Comparison of ENCODE assay signal across 34 cellular contexts in the genomic region with DNA sequence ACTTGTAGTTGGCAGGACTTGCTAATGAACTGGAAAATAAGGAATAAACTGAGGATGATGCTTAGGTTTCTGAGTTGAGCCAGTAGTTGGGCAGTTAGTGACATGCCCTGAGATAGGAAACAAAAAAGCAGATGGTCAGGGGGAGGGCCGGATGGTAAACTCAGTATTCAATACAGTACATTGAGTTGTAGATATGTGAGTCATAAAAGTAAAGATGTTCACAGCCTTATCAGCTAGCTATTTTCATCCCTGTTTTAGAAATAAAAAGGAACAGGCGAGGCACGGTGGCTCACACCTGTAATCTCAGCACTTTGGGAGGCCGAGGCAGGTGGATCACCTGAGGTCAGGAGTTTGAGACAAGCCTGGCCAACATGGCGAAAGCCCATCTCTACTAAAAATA.
"Had no signal": no experiment of that assay in that cellular context is flagged by ENCODE, and none has a peak within 500 bp of the region (broad histone marks: within the 10 kb centered on the region; RNA-seq: fewer than 3 reads in every experiment).

No MANE protein-coding gene starts in this region.

- H3K27me3 ChIP-seq: adrenal gland, body of pancreas, brain microvascular endothelial cell, cardiac muscle cell had no signal

- ATAC-seq: activated CD4-positive, alpha-beta T cell treated with anti-CD3 and anti-CD28 coated beads for 36 hours; activated CD4-positive, CD25-positive, alpha-beta regulatory T cell treated with anti-CD3 and anti-CD28 coated beads, Interleukin-2, amount 50 U/mL, for 24 hours; activated CD8-positive, alpha-beta memory T cell treated with anti-CD3 and anti-CD28 coated beads, Interleukin-2, amount 10 ng/mL, durations not matched to agents 7 days and 5 days; activated CD8-positive, alpha-beta T cell treated with anti-CD3 and anti-CD28 coated beads, Interleukin-2, amount 10 ng/mL, durations not matched to agents 7 days and 5 days; body of pancreas; WTC11 had no signal

- H3K36me3 ChIP-seq: adrenal gland, brain microvascular endothelial cell, cardiac muscle cell, WERI-Rb-1 had no signal

- H3K4me3 ChIP-seq: adrenal gland, body of pancreas, cardiac muscle cell had no signal

- H3K27ac ChIP-seq: adrenal gland, body of pancreas, brain microvascular endothelial cell, cardiac muscle cell, WERI-Rb-1 had no signal

- H3K4me1 ChIP-seq: body of pancreas had no signal

- DNase-seq: activated CD4-positive, alpha-beta memory T cell treated with anti-CD3 and anti-CD28 coated beads, Interleukin-2, amount 10 ng/mL, durations not matched to agents 7 days and 5 days; activated CD4-positive, alpha-beta T cell treated with anti-CD3 and anti-CD28 coated beads for 1 hour; activated CD4-positive, alpha-beta T cell treated with anti-CD3 and anti-CD28 coated beads for 36 hours; activated CD4-positive, alpha-beta T cell treated with anti-CD3 and anti-CD28 coated beads for 48 hours; activated CD4-positive, alpha-beta T cell treated with anti-CD3 and anti-CD28 coated beads, Interleukin-2, amount 10 ng/mL, durations not matched to agents 7 days and 5 days; activated CD4-positive, alpha-beta T cell treated with anti-CD3 and anti-CD28 coated beads, Interleukin-2, amount 50 U/mL, for 48 hours; activated CD4-positive, CD25-positive, alpha-beta regulatory T cell; activated CD8-positive, alpha-beta memory T cell treated with anti-CD3 and anti-CD28 coated beads for 24 hours; activated CD8-positive, alpha-beta memory T cell treated with anti-CD3 and anti-CD28 coated beads, Interleukin-2, amount 10 ng/mL, durations not matched to agents 7 days and 5 days; activated CD8-positive, alpha-beta memory T cell treated with anti-CD3 and anti-CD28 coated beads, Interleukin-2, amount 50 U/mL, for 48 hours; activated CD8-positive, alpha-beta T cell treated with anti-CD3 and anti-CD28 coated beads, Interleukin-2, amount 10 ng/mL, durations not matched to agents 7 days and 5 days; activated effector memory CD4-positive, alpha-beta T cell treated with Interleukin-2 at 50 U/mL for 16 hours; activated gamma-delta T cell; activated naive CD4-positive, alpha-beta T cell treated with anti-CD3 and anti-CD28 coated beads, Interleukin-2, amount 10 ng/mL, durations not matched to agents 7 days and 5 days; activated naive CD4-positive, alpha-beta T cell treated with Interleukin-2 at 50 U/mL for 16 hours; activated naive CD8-positive, alpha-beta T cell treated with anti-CD3 and anti-CD28 coated beads, Interleukin-2, amount 10 ng/mL, durations not matched to agents 7 days and 5 days; activated T-cell treated with anti-CD3 and anti-CD28 coated beads, Interleukin-2, amount 50 U/mL, for 24 hours; activated T-cell treated with anti-CD3 and anti-CD28 coated beads, Interleukin-2, amount 50 U/mL, for 48 hours; adrenal gland; amniotic stem cell; aorta; body of pancreas; brain microvascular endothelial cell; caudate nucleus; cerebellar nuclear complex; T-helper 1 cell; T-helper 2 cell; T-helper 9 cell; WERI-Rb-1 had no signal

- H3K9me3 ChIP-seq: adrenal gland, body of pancreas had no signal

- FAIRE-seq: astrocyte, bronchial epithelial cell had no signal
